11 cellular contexts compared by ENCODE assay signal in genomic region chr15:45157974-45158373, GRCh38. TPM values are rescaled to one million over a fixed set of nuclear protein-coding genes. Genes with fewer than 3 reads are reported as not detected.
DNase-seq lines count a peak whose midpoint lies in the region; ATAC-seq, FAIRE-seq and TF ChIP-seq lines count a peak whose summit lies in the region.
"Had no signal": no experiment of that assay in that cellular context is flagged by ENCODE, and none has a peak within 500 bp of the region (broad histone marks: within the 10 kb centered on the region; RNA-seq: fewer than 3 reads in every experiment).

No MANE protein-coding gene starts in this region.

- H3K27me3 Mint-ChIP-seq in T-helper 2 cell treated with Interferon-gamma antibody and Interleukin-4, amounts not matched to agents 5 μg/mL and 100 μg/mL, for 36 hours (ENCODE audit: low read depth) = no peaks in the 10 kb centered on the region
- no peaks in the 10 kb centered on the region for H3K27me3 Mint-ChIP-seq in chondrocyte (ENCODE audit: low read depth)
- H3K27me3 Mint-ChIP-seq: activated naive CD8-positive, alpha-beta T cell; memory B cell had no signal

- no peak overlapping the region for H3K4me3 ChIP-seq in fibroblast of the aortic adventitia (ENCODE audit: low read depth, low read length)

- peak overlapping the region; percentile 46 for H3K27ac Mint-ChIP-seq in T-helper 2 cell treated with Interferon-gamma antibody and Interleukin-4, amounts not matched to agents 5 μg/mL and 100 μg/mL, for 36 hours
- no peak overlapping the region for H3K27ac Mint-ChIP-seq in chondrocyte (ENCODE audit: unreplicated experiment)
- H3K27ac Mint-ChIP-seq: activated naive CD8-positive, alpha-beta T cell; memory B cell had no signal

- peaks cover 1% of the 10 kb centered on the region for H3K36me3 Mint-ChIP-seq in T-helper 2 cell treated with Interferon-gamma antibody and Interleukin-4, amounts not matched to agents 5 μg/mL and 100 μg/mL, for 36 hours (ENCODE audit: low read depth)
- peaks cover 4% of the 10 kb centered on the region for H3K36me3 Mint-ChIP-seq in chondrocyte (ENCODE audit: low read depth)
- H3K36me3 Mint-ChIP-seq: activated naive CD8-positive, alpha-beta T cell had no signal

- H3K4me3 Mint-ChIP-seq in T-helper 2 cell treated with Interferon-gamma antibody and Interleukin-4, amounts not matched to agents 5 μg/mL and 100 μg/mL, for 36 hours = no peak overlapping the region
- no peak overlapping the region for H3K4me3 Mint-ChIP-seq in chondrocyte (ENCODE audit: unreplicated experiment)
- H3K4me3 Mint-ChIP-seq: activated naive CD8-positive, alpha-beta T cell; memory B cell had no signal

- TF ChIP-seq POLR2A in H54 (IDR thresholded peaks at IDR 0.05; ENCODE audit: low read depth, low read length) = no peak

- peaks cover 18% of the 10 kb centered on the region for H3K4me1 Mint-ChIP-seq in T-helper 2 cell treated with Interferon-gamma antibody and Interleukin-4, amounts not matched to agents 5 μg/mL and 100 μg/mL, for 36 hours (ENCODE audit: low read depth)
- peaks cover 6% of the 10 kb centered on the region for H3K4me1 Mint-ChIP-seq in chondrocyte (ENCODE audit: low read depth)

- TF ChIP-seq CTCF in fibroblast of the aortic adventitia (IDR thresholded peaks at IDR 0.05; ENCODE audit: insufficient read depth, low read length) (no peak), chondrocyte (IDR thresholded peaks at IDR 0.05) (no peak)

- peak; percentile 77 for DNase-seq in H54 (ENCODE audit: insufficient read length, low spot score)
- DNase-seq in T-helper 2 cell treated with Interferon-gamma antibody and Interleukin-4, amounts not matched to agents 5 μg/mL and 100 μg/mL, for 36 hours (ENCODE audit: low spot score) = peak; percentile 30
- DNase-seq in fibroblast of the aortic adventitia (ENCODE audit: low read depth) = peak; percentile 94
- DNase-seq in putamen (ENCODE audit: low spot score) = peak; percentile 86
- DNase-seq in chondrocyte (ENCODE audit: low spot score) = no peak
- DNase-seq in NCI-H774 (lab: John Stamatoyannopoulos, UW) = no peak

- ATAC-seq in GM21367 (IDR thresholded peaks at IDR 0.05; ENCODE audit: unreplicated experiment) (no peak), GM19395 (IDR thresholded peaks at IDR 0.05; ENCODE audit: unreplicated experiment) (no peak)

- peak; percentile 76 for FAIRE-seq in H54 (lab: Jason Lieb, UNC)
- FAIRE-seq: GM18507 had no signal

- no peaks in the 10 kb centered on the region for H3K9me3 Mint-ChIP-seq in T-helper 2 cell treated with Interferon-gamma antibody and Interleukin-4, amounts not matched to agents 5 μg/mL and 100 μg/mL, for 36 hours
- H3K9me3 Mint-ChIP-seq in chondrocyte (ENCODE audit: low read depth) = no peaks in the 10 kb centered on the region
- H3K9me3 Mint-ChIP-seq: memory B cell had no signal

RNA-seq across cellular contexts. Expression of gene DUOX1, which starts 28.2 kb away (rescaled TPM):
- total RNA-seq in fibroblast of the aortic adventitia (ENCODE audit: low replicate concordance) (not detected in 2 replicates), chondrocyte (0.21 TPM in 1 of 3 replicates, not detected in the others)

RNA-seq across cellular contexts. Expression of gene DUOXA1, which starts 28.3 kb away (rescaled TPM):
- total RNA-seq in fibroblast of the aortic adventitia (ENCODE audit: low replicate concordance) = 0.36 TPM in 1 of 2 replicates, not detected in the other
- total RNA-seq in chondrocyte = 0.47 to 0.82 TPM (median 0.64 TPM) in 3 replicates

RNA-seq across cellular contexts. Expression of gene SHF, which starts 29.8 kb away (rescaled TPM):
- total RNA-seq in fibroblast of the aortic adventitia (ENCODE audit: low replicate concordance) (1.9 and 11.0 TPM in 2 replicates), chondrocyte (4.9 to 7.0 TPM (median 5.1 TPM) in 3 replicates)

RNA-seq across cellular contexts. Expression of gene DUOXA2, which starts 43.8 kb away (rescaled TPM):
- total RNA-seq in fibroblast of the aortic adventitia (ENCODE audit: low replicate concordance) (not detected in 2 replicates), chondrocyte (not detected in 3 replicates)

RNA-seq across cellular contexts. Expression of gene DUOX2, which starts 44.0 kb away (rescaled TPM):
- total RNA-seq in fibroblast of the aortic adventitia (ENCODE audit: low replicate concordance) = not detected in 2 replicates
- 0.05 TPM in 1 of 3 replicates, not detected in the others for total RNA-seq in chondrocyte

Comparison
In these comparisons a context has a peak if more than half of its experiments do, and no peak if none do; other contexts are left out.
1. DNase-seq: peak in H54 (single experiment), T-helper 2 cell treated with Interferon-gamma antibody and Interleukin-4, amounts not matched to agents 5 μg/mL and 100 μg/mL, for 36 hours (single experiment), fibroblast of the aortic adventitia (single experiment) and putamen (single experiment); none in chondrocyte (single experiment) and NCI-H774 (single experiment).